In genomic region chr6:157763129-157763893, GRCh38 we compare ENCODE assay signal across 1 cellular context.
TF ChIP-seq lines count a peak whose summit lies in the region.

No MANE protein-coding gene starts in this region.

TF ChIP-seq in HepG2, 621 proteins besides CTCF, POLR2A, EP300 and RAD21 (continued from another document and continues in another):
- TF ChIP-seq, protein P1, sequence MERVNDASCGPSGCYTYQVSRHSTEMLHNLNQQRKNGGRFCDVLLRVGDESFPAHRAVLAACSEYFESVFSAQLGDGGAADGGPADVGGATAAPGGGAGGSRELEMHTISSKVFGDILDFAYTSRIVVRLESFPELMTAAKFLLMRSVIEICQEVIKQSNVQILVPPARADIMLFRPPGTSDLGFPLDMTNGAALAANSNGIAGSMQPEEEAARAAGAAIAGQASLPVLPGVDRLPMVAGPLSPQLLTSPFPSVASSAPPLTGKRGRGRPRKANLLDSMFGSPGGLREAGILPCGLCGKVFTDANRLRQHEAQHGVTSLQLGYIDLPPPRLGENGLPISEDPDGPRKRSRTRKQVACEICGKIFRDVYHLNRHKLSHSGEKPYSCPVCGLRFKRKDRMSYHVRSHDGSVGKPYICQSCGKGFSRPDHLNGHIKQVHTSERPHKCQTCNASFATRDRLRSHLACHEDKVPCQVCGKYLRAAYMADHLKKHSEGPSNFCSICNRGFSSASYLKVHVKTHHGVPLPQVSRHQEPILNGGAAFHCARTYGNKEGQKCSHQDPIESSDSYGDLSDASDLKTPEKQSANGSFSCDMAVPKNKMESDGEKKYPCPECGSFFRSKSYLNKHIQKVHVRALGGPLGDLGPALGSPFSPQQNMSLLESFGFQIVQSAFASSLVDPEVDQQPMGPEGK (CRISPR knock-in tag; IDR thresholded peaks at IDR 0.05), result peak; percentile 52; the same call in 1 of the 2 replicates
- TF ChIP-seq E2F5 (CRISPR knock-in tag; conservative IDR thresholded peaks at IDR 0.05) (no peak), AGO2 (optimal IDR thresholded peaks at IDR 0.05; ENCODE audit: low read depth, low read length) (no peak), ARID3A (IDR thresholded peaks at IDR 0.05; ENCODE audit: low read depth, low read length) (peak; percentile 33; the same call in 1 of the 2 replicates), NFATC3 (CRISPR knock-in tag; IDR thresholded peaks at IDR 0.05) (0 out of 2 replicates have a peak, but pooled peaks have one; percentile 38), ZNF251 (CRISPR knock-in tag; IDR thresholded peaks at IDR 0.05) (no peak), DZIP1 (CRISPR knock-in tag; IDR thresholded peaks at IDR 0.05) (no peak), SNAI1 (CRISPR knock-in tag; IDR thresholded peaks at IDR 0.05; ENCODE audit: borderline replicate concordance) (no peak), KDM1A (CRISPR knock-in tag; IDR thresholded peaks at IDR 0.05) (0 out of 2 replicates have a peak, but pooled peaks have one; percentile 56), ZNF839 (CRISPR knock-in tag; IDR thresholded peaks at IDR 0.05; ENCODE audit: borderline replicate concordance) (no peak), STAG1 (CRISPR knock-in tag; IDR thresholded peaks at IDR 0.05) (no peak; the same call in 1 of the 2 replicates), ATAD3A (CRISPR knock-in tag; IDR thresholded peaks at IDR 0.05) (no peak), ESRRA (CRISPR knock-in tag; IDR thresholded peaks at IDR 0.05; ENCODE audit: low read depth) (no peak), FOSL1 (CRISPR knock-in tag; IDR thresholded peaks at IDR 0.05; ENCODE audit: borderline replicate concordance) (peak; percentile 92), ATF3 (CRISPR knock-in tag; IDR thresholded peaks at IDR 0.05) (peak; percentile 97), POLR2AphosphoS5 (IDR thresholded peaks at IDR 0.05; ENCODE audit: low read depth, low read length) (no peak), KDM3A (CRISPR knock-in tag; IDR thresholded peaks at IDR 0.05; ENCODE audit: low read depth) (0 out of 2 replicates have a peak, but pooled peaks have one; percentile 58), TBX2 (CRISPR knock-in tag; IDR thresholded peaks at IDR 0.05; ENCODE audit: borderline replicate concordance) (peak; percentile 30; the same call in 1 of the 2 replicates), ZNF101 (CRISPR knock-in tag; IDR thresholded peaks at IDR 0.05; ENCODE audit: borderline replicate concordance, low read depth) (no peak), ZNF547 (CRISPR knock-in tag; IDR thresholded peaks at IDR 0.05) (peak; percentile 58; the same call in 1 of the 2 replicates), SAFB2 (CRISPR knock-in tag; IDR thresholded peaks at IDR 0.05; ENCODE audit: borderline replicate concordance, low read depth) (no peak), ZIK1 (CRISPR knock-in tag; IDR thresholded peaks at IDR 0.05; ENCODE audit: borderline replicate concordance, low read depth) (peak; percentile 49; the same call in 1 of the 2 replicates), PCBP1 (IDR thresholded peaks at IDR 0.05; ENCODE audit: borderline replicate concordance, low read depth, low read length) (0 out of 2 replicates have a peak, but pooled peaks have one; percentile 44), KDM2A (CRISPR knock-in tag; IDR thresholded peaks at IDR 0.05; ENCODE audit: borderline replicate concordance, low read depth) (peak; percentile 70; the same call in 1 of the 2 replicates), ZNF274 (CRISPR knock-in tag; IDR thresholded peaks at IDR 0.05) (0 out of 2 replicates have a peak, but pooled peaks have one; percentile 43), ZNF557 (CRISPR knock-in tag; IDR thresholded peaks at IDR 0.05) (no peak), MXD4 (CRISPR knock-in tag; IDR thresholded peaks at IDR 0.05) (0 out of 2 replicates have a peak, but pooled peaks have one; percentile 28), ZNF44 (CRISPR knock-in tag; IDR thresholded peaks at IDR 0.05) (0 out of 2 replicates have a peak, but pooled peaks have one; percentile 23), ZEB1 (IDR thresholded peaks at IDR 0.05; ENCODE audit: insufficient replicate concordance, low read depth) (peak; percentile 99), ZUFSP (CRISPR knock-in tag; IDR thresholded peaks at IDR 0.05; ENCODE audit: borderline replicate concordance) (no peak), TSC22D2 (CRISPR knock-in tag; IDR thresholded peaks at IDR 0.05; ENCODE audit: borderline replicate concordance) (no peak), ZFP36L2 (CRISPR knock-in tag; IDR thresholded peaks at IDR 0.05) (0 out of 2 replicates have a peak, but pooled peaks have one; percentile 20), HDAC1 (CRISPR knock-in tag; IDR thresholded peaks at IDR 0.05) (peak; percentile 73), ZNF788 (CRISPR knock-in tag; IDR thresholded peaks at IDR 0.05; ENCODE audit: borderline replicate concordance) (peak; percentile 82; the same call in 1 of the 2 replicates), RXRA (CRISPR knock-in tag; IDR thresholded peaks at IDR 0.05) (peak; percentile 90), NFE2 (CRISPR knock-in tag; IDR thresholded peaks at IDR 0.05) (0 out of 2 replicates have a peak, but pooled peaks have one; percentile 0), JUND (CRISPR knock-in tag; IDR thresholded peaks at IDR 0.05) (peak; percentile 98), ZNF275 (CRISPR knock-in tag; IDR thresholded peaks at IDR 0.05; ENCODE audit: borderline replicate concordance) (no peak), ATF7-NPFF (CRISPR knock-in tag; IDR thresholded peaks at IDR 0.05; ENCODE audit: low read depth) (0 out of 2 replicates have a peak, but pooled peaks have one; percentile 49), SRY (CRISPR knock-in tag; IDR thresholded peaks at IDR 0.05) (peak; percentile 73; the same call in 1 of the 2 replicates), MED13 (CRISPR knock-in tag; IDR thresholded peaks at IDR 0.05) (no peak), NFIC (IDR thresholded peaks at IDR 0.05; ENCODE audit: low read length) (0 out of 2 replicates have a peak, but pooled peaks have one; percentile 3), ZBTB21 (CRISPR knock-in tag; IDR thresholded peaks at IDR 0.05) (peak; percentile 45; the same call in 1 of the 2 replicates), BRD4 (CRISPR knock-in tag; IDR thresholded peaks at IDR 0.05) (no peak), MIER2 (CRISPR knock-in tag; IDR thresholded peaks at IDR 0.05) (0 out of 2 replicates have a peak, but pooled peaks have one; percentile 47), ZNF468 (CRISPR knock-in tag; IDR thresholded peaks at IDR 0.05) (0 out of 2 replicates have a peak, but pooled peaks have one; percentile 62), ZMAT3 (CRISPR knock-in tag; conservative IDR thresholded peaks at IDR 0.05) (0 out of 2 replicates have a peak, but pooled peaks have one; percentile 52), ZSCAN22 (CRISPR knock-in tag; IDR thresholded peaks at IDR 0.05) (no peak), ZBTB7A (CRISPR knock-in tag; IDR thresholded peaks at IDR 0.05) (no peak), ZNF224 (CRISPR knock-in tag; IDR thresholded peaks at IDR 0.05) (no peak)
- TF ChIP-seq, protein P2, sequence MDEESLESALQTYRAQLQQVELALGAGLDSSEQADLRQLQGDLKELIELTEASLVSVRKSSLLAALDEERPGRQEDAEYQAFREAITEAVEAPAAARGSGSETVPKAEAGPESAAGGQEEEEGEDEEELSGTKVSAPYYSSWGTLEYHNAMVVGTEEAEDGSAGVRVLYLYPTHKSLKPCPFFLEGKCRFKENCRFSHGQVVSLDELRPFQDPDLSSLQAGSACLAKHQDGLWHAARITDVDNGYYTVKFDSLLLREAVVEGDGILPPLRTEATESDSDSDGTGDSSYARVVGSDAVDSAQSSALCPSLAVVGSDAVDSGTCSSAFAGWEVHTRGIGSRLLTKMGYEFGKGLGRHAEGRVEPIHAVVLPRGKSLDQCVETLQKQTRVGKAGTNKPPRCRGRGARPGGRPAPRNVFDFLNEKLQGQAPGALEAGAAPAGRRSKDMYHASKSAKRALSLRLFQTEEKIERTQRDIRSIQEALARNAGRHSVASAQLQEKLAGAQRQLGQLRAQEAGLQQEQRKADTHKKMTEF (CRISPR knock-in tag; IDR thresholded peaks at IDR 0.05), result peak; percentile 61
- TF ChIP-seq, protein P3, sequence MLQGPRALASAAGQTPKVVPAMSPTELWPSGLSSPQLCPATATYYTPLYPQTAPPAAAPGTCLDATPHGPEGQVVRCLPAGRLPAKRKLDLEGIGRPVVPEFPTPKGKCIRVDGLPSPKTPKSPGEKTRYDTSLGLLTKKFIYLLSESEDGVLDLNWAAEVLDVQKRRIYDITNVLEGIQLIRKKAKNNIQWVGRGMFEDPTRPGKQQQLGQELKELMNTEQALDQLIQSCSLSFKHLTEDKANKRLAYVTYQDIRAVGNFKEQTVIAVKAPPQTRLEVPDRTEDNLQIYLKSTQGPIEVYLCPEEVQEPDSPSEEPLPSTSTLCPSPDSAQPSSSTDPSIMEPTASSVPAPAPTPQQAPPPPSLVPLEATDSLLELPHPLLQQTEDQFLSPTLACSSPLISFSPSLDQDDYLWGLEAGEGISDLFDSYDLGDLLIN (CRISPR knock-in tag; IDR thresholded peaks at IDR 0.05; ENCODE audit: borderline replicate concordance), result no peak
- TF ChIP-seq, protein P4, sequence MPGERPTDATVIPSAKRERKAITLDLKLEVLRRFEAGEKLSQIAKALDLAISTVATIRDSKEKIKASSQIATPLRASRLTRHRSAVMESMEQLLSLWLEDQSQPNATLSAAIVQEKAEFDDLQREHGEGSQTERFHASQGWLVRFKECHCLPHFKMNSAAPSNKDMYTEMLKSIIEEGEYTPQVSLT (CRISPR knock-in tag; IDR thresholded peaks at IDR 0.05; ENCODE audit: borderline replicate concordance, low read depth), result no peak
- TF ChIP-seq, protein P5, sequence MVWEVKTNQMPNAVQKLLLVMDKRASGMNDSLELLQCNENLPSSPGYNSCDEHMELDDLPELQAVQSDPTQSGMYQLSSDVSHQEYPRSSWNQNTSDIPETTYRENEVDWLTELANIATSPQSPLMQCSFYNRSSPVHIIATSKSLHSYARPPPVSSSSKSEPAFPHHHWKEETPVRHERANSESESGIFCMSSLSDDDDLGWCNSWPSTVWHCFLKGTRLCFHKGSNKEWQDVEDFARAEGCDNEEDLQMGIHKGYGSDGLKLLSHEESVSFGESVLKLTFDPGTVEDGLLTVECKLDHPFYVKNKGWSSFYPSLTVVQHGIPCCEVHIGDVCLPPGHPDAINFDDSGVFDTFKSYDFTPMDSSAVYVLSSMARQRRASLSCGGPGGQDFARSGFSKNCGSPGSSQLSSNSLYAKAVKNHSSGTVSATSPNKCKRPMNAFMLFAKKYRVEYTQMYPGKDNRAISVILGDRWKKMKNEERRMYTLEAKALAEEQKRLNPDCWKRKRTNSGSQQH (CRISPR knock-in tag; IDR thresholded peaks at IDR 0.05; ENCODE audit: low read depth), result no peak
